Comparison of ENCODE assay signal across 24 cellular contexts in genomic region chr15:65399997-65400396, GRCh38. TPM values are rescaled to one million over a fixed set of nuclear protein-coding genes. Genes with fewer than 3 reads are reported as not detected.
"Had no signal": no experiment of that assay in that cellular context is flagged by ENCODE, and none has a peak within 500 bp of the region (broad histone marks: within the 10 kb centered on the region; RNA-seq: fewer than 3 reads in every experiment).

No MANE protein-coding gene starts in this region.

- FAIRE-seq: astrocyte had no signal

- DNase-seq: cortex of kidney; sigmoid colon; stimulated activated naive B cell treated with anti-CD40 and anti-IgM and Interleukin-4, amounts not matched to agents 10 μg/mL and 1 μg/mL and 100 μg/mL, for 72 hours had no signal

- H3K27ac ChIP-seq: brain microvascular endothelial cell, gastroesophageal sphincter, sigmoid colon, stomach had no signal

- H3K27me3 ChIP-seq: thyroid gland had no signal

- H3K36me3 ChIP-seq: brain microvascular endothelial cell, gastroesophageal sphincter, sigmoid colon, stomach, thyroid gland had no signal

- H3K9me3 ChIP-seq: gastroesophageal sphincter, mucosa of descending colon, sigmoid colon, stomach, thyroid gland had no signal

- H3K4me3 ChIP-seq: gastroesophageal sphincter, lung, mucosa of descending colon, sigmoid colon, smooth muscle cell, stomach, thyroid gland had no signal

RNA-seq across cellular contexts. Expression of gene IGDCC3, which starts 22.2 kb away (rescaled TPM):
- total RNA-seq: activated CD4-positive, alpha-beta memory T cell treated with anti-CD3 and anti-CD28 coated beads for 36 hours; activated CD4-positive, alpha-beta T cell treated with anti-CD3 and anti-CD28 coated beads, Interleukin-2, amount 10 ng/mL, durations not matched to agents 24 days and 14 days; activated CD8-positive, alpha-beta memory T cell treated with anti-CD3 and anti-CD28 coated beads for 36 hours; activated naive CD4-positive, alpha-beta T cell treated with anti-CD3 and anti-CD28 coated beads for 36 hours; activated naive CD8-positive, alpha-beta T cell treated with anti-CD3 and anti-CD28 coated beads, Interleukin-2, amount 10 ng/mL, durations not matched to agents 7 days and 5 days; activated T-helper 1 cell treated with anti-CD3 and anti-CD28 coated beads, Interleukin-12 subunit alpha, Interleukin-12 subunit beta, Interleukin-2, Interleukin-4 antibody, amounts not matched to agents 30 ng/mL and 10 ng/mL and 1 ng/mL, durations not matched to agents 14 hours and 24 hours and 36 hours; cardiac septum; endothelial cell of umbilical vein; fibroblast of lung; mesenteric fat pad; natural killer cell treated with Interleukin-12 subunit alpha and Interleukin-12 subunit beta and Interleukin-15 and Interleukin-18, amount 100 ng/mL, for 72 hours; omental fat pad had no signal
- polyA plus RNA-seq: immature natural killer cell, lung had no signal
